Comparison of ENCODE assay signal across 33 cellular contexts in the genomic region with DNA sequence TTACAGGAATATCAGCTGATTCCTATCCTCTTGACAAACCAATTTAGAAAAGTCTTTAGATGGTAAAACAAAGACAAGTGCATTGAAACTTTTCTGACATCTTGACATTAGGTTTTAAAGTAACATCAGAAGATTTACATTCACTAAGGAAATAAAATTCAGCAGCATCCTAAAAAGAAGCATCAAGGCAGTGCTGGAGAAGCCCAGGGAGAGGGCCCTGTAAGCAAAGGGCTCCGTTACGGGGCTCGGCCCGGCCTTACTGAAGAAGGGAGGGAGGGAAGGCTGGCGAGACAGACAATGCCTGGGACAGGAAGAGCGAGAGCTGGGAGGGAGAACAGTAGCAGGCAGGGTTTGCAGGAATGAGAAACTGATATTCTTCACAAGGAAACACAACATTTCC.
"Had no signal": no experiment of that assay in that cellular context is flagged by ENCODE, and none has a peak within 500 bp of the region (broad histone marks: within the 10 kb centered on the region; RNA-seq: fewer than 3 reads in every experiment).

No MANE protein-coding gene starts in this region.

- H3K27ac Mint-ChIP-seq: activated B cell treated with CpG ODN at 0.5 μM for 24 hours; activated CD4-positive, alpha-beta memory T cell treated with anti-CD3 and anti-CD28 coated beads for 36 hours; activated CD4-positive, alpha-beta T cell treated with anti-CD3 and anti-CD28 coated beads for 36 hours; activated CD8-positive, alpha-beta T cell treated with anti-CD3 and anti-CD28 coated beads for 36 hours; activated naive CD4-positive, alpha-beta T cell treated with anti-CD3 and anti-CD28 coated beads for 36 hours; activated naive CD8-positive, alpha-beta T cell treated with anti-CD3 and anti-CD28 coated beads for 36 hours; activated T-cell treated with anti-CD3 and anti-CD28 coated beads, Interleukin-2, amount 50 U/mL, for 72 hours; activated T-helper 1 cell treated with anti-CD3 and anti-CD28 coated beads, Interleukin-12 subunit alpha, Interleukin-12 subunit beta, Interleukin-2, Interleukin-4 antibody, amounts not matched to agents 30 ng/mL and 10 ng/mL and 1 ng/mL, durations not matched to agents 14 hours and 24 hours and 36 hours; T-cell; T-helper 2 cell treated with Interferon-gamma antibody and Interleukin-4, amounts not matched to agents 5 μg/mL and 100 μg/mL, for 36 hours had no signal

- H3K9me3 Mint-ChIP-seq: activated B cell treated with CpG ODN at 0.5 μM for 24 hours; activated CD4-positive, alpha-beta memory T cell treated with anti-CD3 and anti-CD28 coated beads for 36 hours; activated CD8-positive, alpha-beta T cell treated with anti-CD3 and anti-CD28 coated beads for 36 hours; activated naive CD4-positive, alpha-beta T cell treated with anti-CD3 and anti-CD28 coated beads for 36 hours; activated naive CD4-positive, alpha-beta T cell treated with anti-CD3 and anti-CD28 coated beads, Interleukin-2, amount 50 U/mL, for 72 hours; activated naive CD8-positive, alpha-beta T cell treated with anti-CD3 and anti-CD28 coated beads for 36 hours; activated T-cell treated with anti-CD3 and anti-CD28 coated beads, Interleukin-2, amount 50 U/mL, for 4 hours; activated T-cell treated with anti-CD3 and anti-CD28 coated beads, Interleukin-2, amount 50 U/mL, for 72 hours; activated T-helper 1 cell treated with anti-CD3 and anti-CD28 coated beads, Interleukin-12 subunit alpha, Interleukin-12 subunit beta, Interleukin-2, Interleukin-4 antibody, amounts not matched to agents 30 ng/mL and 10 ng/mL and 1 ng/mL, durations not matched to agents 14 hours and 24 hours and 36 hours; activated T-helper 17 cell treated with anti-CD3 and anti-CD28 coated beads, Interleukin-2, amount 50 U/mL, for 72 hours; T-cell; T-helper 2 cell treated with Interferon-gamma antibody and Interleukin-4, amounts not matched to agents 5 μg/mL and 100 μg/mL, for 36 hours had no signal

- H3K4me1 Mint-ChIP-seq: activated B cell treated with CpG ODN at 0.5 μM for 24 hours; activated naive CD8-positive, alpha-beta T cell treated with anti-CD3 and anti-CD28 coated beads for 36 hours; T-cell had no signal

- DNase-seq: activated B cell treated with CpG ODN at 0.5 μM for 24 hours; activated CD4-positive, alpha-beta memory T cell treated with anti-CD3 and anti-CD28 coated beads for 36 hours; activated CD4-positive, alpha-beta T cell treated with anti-CD3 and anti-CD28 coated beads for 1 hour; activated CD4-positive, alpha-beta T cell treated with anti-CD3 and anti-CD28 coated beads for 36 hours; activated CD4-positive, alpha-beta T cell treated with anti-CD3 and anti-CD28 coated beads for 48 hours; activated CD4-positive, alpha-beta T cell treated with anti-CD3 and anti-CD28 coated beads, Interleukin-2, amount 50 U/mL, for 1 hour; activated CD4-positive, alpha-beta T cell treated with anti-CD3 and anti-CD28 coated beads, Interleukin-2, amount 50 U/mL, for 4 hours; activated CD8-positive, alpha-beta memory T cell treated with anti-CD3 and anti-CD28 coated beads, Interleukin-2, amount 50 U/mL, for 4 hours; activated CD8-positive, alpha-beta T cell treated with anti-CD3 and anti-CD28 coated beads for 36 hours; activated effector memory CD4-positive, alpha-beta T cell treated with anti-CD3 and anti-CD28 coated beads, Interleukin-2, amount 50 U/mL, for 16 hours; activated gamma-delta T cell treated with Interleukin-2 at 50 U/mL for 16 hours; activated naive CD4-positive, alpha-beta T cell; activated naive CD4-positive, alpha-beta T cell treated with anti-CD3 and anti-CD28 coated beads for 36 hours; activated naive CD8-positive, alpha-beta T cell treated with anti-CD3 and anti-CD28 coated beads for 36 hours; activated T-cell treated with anti-CD3 and anti-CD28 coated beads for 4 hours; activated T-cell treated with anti-CD3 and anti-CD28 coated beads, Interleukin-2, amount 50 U/mL, for 1 hour; activated T-cell treated with anti-CD3 and anti-CD28 coated beads, Interleukin-2, amount 50 U/mL, for 4 hours; activated T-cell treated with anti-CD3 and anti-CD28 coated beads, Interleukin-2, amount 50 U/mL, for 72 hours; amniotic stem cell; aorta; body of pancreas; brain microvascular endothelial cell; central memory CD4-positive, alpha-beta T cell; T-cell; T-helper 2 cell; T-helper 9 cell had no signal

- H3K4me3 ChIP-seq: adrenal gland, body of pancreas, breast epithelium had no signal

- H3K27me3 Mint-ChIP-seq: activated B cell treated with CpG ODN at 0.5 μM for 24 hours; activated CD4-positive, alpha-beta memory T cell treated with anti-CD3 and anti-CD28 coated beads for 36 hours; activated CD4-positive, alpha-beta T cell treated with anti-CD3 and anti-CD28 coated beads for 36 hours; activated CD8-positive, alpha-beta T cell treated with anti-CD3 and anti-CD28 coated beads for 36 hours; activated naive CD8-positive, alpha-beta T cell treated with anti-CD3 and anti-CD28 coated beads for 36 hours; activated T-helper 17 cell treated with anti-CD3 and anti-CD28 coated beads, Interleukin-2, amount 50 U/mL, for 72 hours; T-cell had no signal

- H3K9me3 ChIP-seq: adrenal gland, body of pancreas, breast epithelium had no signal

- H3K27me3 ChIP-seq: adrenal gland, body of pancreas, brain microvascular endothelial cell, breast epithelium had no signal

- H3K4me1 ChIP-seq: adrenal gland, body of pancreas, breast epithelium had no signal

- H3K4me3 Mint-ChIP-seq: activated B cell treated with CpG ODN at 0.5 μM for 24 hours; activated CD4-positive, alpha-beta memory T cell treated with anti-CD3 and anti-CD28 coated beads for 36 hours; activated CD4-positive, alpha-beta T cell treated with anti-CD3 and anti-CD28 coated beads for 36 hours; activated CD8-positive, alpha-beta T cell treated with anti-CD3 and anti-CD28 coated beads for 36 hours; activated naive CD4-positive, alpha-beta T cell treated with anti-CD3 and anti-CD28 coated beads for 36 hours; activated naive CD8-positive, alpha-beta T cell treated with anti-CD3 and anti-CD28 coated beads for 36 hours; activated T-cell treated with anti-CD3 and anti-CD28 coated beads, Interleukin-2, amount 50 U/mL, for 4 hours; activated T-cell treated with anti-CD3 and anti-CD28 coated beads, Interleukin-2, amount 50 U/mL, for 72 hours; activated T-helper 1 cell treated with anti-CD3 and anti-CD28 coated beads, Interleukin-12 subunit alpha, Interleukin-12 subunit beta, Interleukin-2, Interleukin-4 antibody, amounts not matched to agents 30 ng/mL and 10 ng/mL and 1 ng/mL, durations not matched to agents 14 hours and 24 hours and 36 hours; activated T-helper 17 cell treated with anti-CD3 and anti-CD28 coated beads, Interleukin-2, amount 50 U/mL, for 72 hours; T-cell; T-helper 2 cell treated with Interferon-gamma antibody and Interleukin-4, amounts not matched to agents 5 μg/mL and 100 μg/mL, for 36 hours had no signal

- H3K27ac ChIP-seq: adrenal gland, body of pancreas, brain microvascular endothelial cell, breast epithelium, VCaP had no signal

- ATAC-seq: activated CD4-positive, alpha-beta T cell treated with anti-CD3 and anti-CD28 coated beads for 36 hours; activated CD8-positive, alpha-beta T cell treated with anti-CD3 and anti-CD28 coated beads for 36 hours; activated naive CD4-positive, alpha-beta T cell treated with anti-CD3 and anti-CD28 coated beads, Interleukin-2, amount 50 U/mL, for 72 hours; activated T-cell treated with anti-CD3 and anti-CD28 coated beads, Interleukin-2, amount 50 U/mL, for 4 hours; activated T-cell treated with anti-CD3 and anti-CD28 coated beads, Interleukin-2, amount 50 U/mL, for 72 hours; activated T-helper 17 cell treated with anti-CD3 and anti-CD28 coated beads, Interleukin-2, amount 50 U/mL, for 72 hours; body of pancreas; T-cell had no signal
